In genomic region chr11:35216962-35217667, GRCh38 we compare ENCODE assay signal across 1 cellular context.
TF ChIP-seq lines count a peak whose summit lies in the region.

No MANE protein-coding gene starts in this region.

TF ChIP-seq in SK-N-SH, 30 proteins besides CTCF, POLR2A, EP300 and RAD21 (continued from another document):
- no peak for TF ChIP-seq ZBTB33 (IDR thresholded peaks at IDR 0.05; ENCODE audit: borderline replicate concordance, low read depth)
- no peak for TF ChIP-seq FOXM1 (IDR thresholded peaks at IDR 0.05; ENCODE audit: low read depth)
- TF ChIP-seq POLR2AphosphoS5 (IDR thresholded peaks at IDR 0.05; ENCODE audit: low read depth, low read length) = no peak
- TF ChIP-seq IRF3 (IDR thresholded peaks at IDR 0.05; ENCODE audit: low read depth, low read length) = no peak
- no peak for TF ChIP-seq REST (IDR thresholded peaks at IDR 0.05; ENCODE audit: low read depth, low read length)
